In the genomic region with DNA sequence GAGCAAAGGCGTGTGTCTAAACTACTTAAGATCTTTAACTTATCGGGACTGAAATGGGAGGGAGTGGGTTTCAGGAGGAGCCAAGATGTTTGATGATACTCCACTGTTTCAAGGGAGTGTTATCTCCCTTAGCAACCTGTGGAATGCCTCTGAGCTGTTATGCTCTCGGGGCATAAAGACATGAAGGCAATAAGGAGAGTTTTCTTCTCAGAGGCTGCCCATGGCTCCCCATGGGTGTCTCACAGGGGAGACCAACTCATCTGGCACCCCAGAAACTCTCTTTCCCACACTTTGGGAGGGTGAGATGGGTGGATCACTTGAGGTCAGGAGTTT, we compare ENCODE assay signal across 16 cellular contexts.
DNase-seq lines count a peak whose midpoint lies in the region; ATAC-seq and TF ChIP-seq lines count a peak whose summit lies in the region.
"Had no signal": no experiment of that assay in that cellular context is flagged by ENCODE, and none has a peak within 500 bp of the region (broad histone marks: within the 10 kb centered on the region; RNA-seq: fewer than 3 reads in every experiment).

No MANE protein-coding gene starts in this region.

- ATAC-seq in GM23338 = no peak
- ATAC-seq in activated naive CD4-positive, alpha-beta T cell treated with anti-CD3 and anti-CD28 coated beads, Interleukin-2, amount 50 U/mL, for 72 hours = no peak
- ATAC-seq: GM12878 had no signal

- H3K4me1 Mint-ChIP-seq in GM23338 (peaks cover 15% of the 10 kb centered on the region), neural crest cell (peaks cover 6% of the 10 kb centered on the region), type B pancreatic cell (ENCODE audit: unreplicated experiment) (no peaks in the 10 kb centered on the region)
- H3K4me1 Mint-ChIP-seq: CD4-positive, CD25-positive, alpha-beta regulatory T cell had no signal

- H3K9me3 Mint-ChIP-seq in GM23338 (no peaks in the 10 kb centered on the region; the same call in 2 of the 3 replicates), neural crest cell (peaks cover 8% of the 10 kb centered on the region), type B pancreatic cell (peaks cover 5% of the 10 kb centered on the region)
- peaks cover 22 to 30% of the 10 kb centered on the region in 2 donors for H3K9me3 Mint-ChIP-seq in activated naive CD4-positive, alpha-beta T cell treated with anti-CD3 and anti-CD28 coated beads, Interleukin-2, amount 50 U/mL, for 72 hours

- no peaks in the 10 kb centered on the region for H3K4me1 ChIP-seq in GM23338 (ENCODE audit: insufficient read depth)
- peaks cover 17% of the 10 kb centered on the region for H3K4me1 ChIP-seq in ectodermal cell (ENCODE audit: control insufficient read depth, insufficient read depth, low read length)
- H3K4me1 ChIP-seq: BLaER1 treated with 17β-estradiol and CSF1 and Interleukin-3, amounts not matched to agents 10 nM and 100 nM had no signal

- H3K36me3 ChIP-seq in GM23338 (ENCODE audit: insufficient read depth) (no peaks in the 10 kb centered on the region), ectodermal cell (ENCODE audit: control insufficient read depth, insufficient read depth, low read length) (peaks cover 13% of the 10 kb centered on the region)

- DNase-seq in GM23338 (ENCODE audit: low spot score) (no peak), neural crest cell (ENCODE audit: low read depth, low spot score) (no peak), type B pancreatic cell (ENCODE audit: extremely low spot score, unreplicated experiment) (no peak), AG08396 (ENCODE audit: low spot score) (no peak), NCI-H1105 treated with DMSO at 0.1 percent for 48 hours (lab: John Stamatoyannopoulos, UW) (no peak)
- DNase-seq in activated naive CD4-positive, alpha-beta T cell treated with anti-CD3 and anti-CD28 coated beads, Interleukin-2, amount 50 U/mL, for 72 hours (ENCODE audit: low spot score in 2 of 2) = no peak
- DNase-seq: 8988T; Calu3; CD4-positive, CD25-positive, alpha-beta regulatory T cell; DMS79; GM23248; H7; IMR-90 had no signal

- H3K27me3 ChIP-seq in GM23338 (ENCODE audit: insufficient read depth) = no peaks in the 10 kb centered on the region
- no peaks in the 10 kb centered on the region for H3K27me3 ChIP-seq in ectodermal cell (ENCODE audit: control insufficient read depth, insufficient read depth, low read length, poor library complexity, severe bottlenecking)
- H3K27me3 ChIP-seq: BLaER1 treated with 17β-estradiol and CSF1 and Interleukin-3, amounts not matched to agents 10 nM and 100 nM had no signal

- H3K4me3 Mint-ChIP-seq in GM23338 (no peak overlapping the region), neural crest cell (peak overlapping the region; percentile 50), type B pancreatic cell (peak overlapping the region; percentile 13)
- H3K4me3 Mint-ChIP-seq: CD4-positive, CD25-positive, alpha-beta regulatory T cell had no signal

- H3K4me3 ChIP-seq in GM23338 (no peak overlapping the region), ectodermal cell (ENCODE audit: insufficient read depth, low read depth, low read length) (no peak overlapping the region)
- H3K4me3 ChIP-seq: BLaER1 treated with 17β-estradiol and CSF1 and Interleukin-3, amounts not matched to agents 10 nM and 100 nM; GM12878; GM23248 had no signal

- H3K4me2 ChIP-seq in GM23338 = no peak overlapping the region
- H3K4me2 ChIP-seq: BLaER1 treated with 17β-estradiol and CSF1 and Interleukin-3, amounts not matched to agents 10 nM and 100 nM had no signal

- H3K27me3 Mint-ChIP-seq in GM23338 (ENCODE audit: insufficient read depth, low read depth, poor library complexity) = peaks cover 5% of the 10 kb centered on the region
- H3K27me3 Mint-ChIP-seq in neural crest cell (ENCODE audit: low read depth) = no peaks in the 10 kb centered on the region
- no peaks in the 10 kb centered on the region for H3K27me3 Mint-ChIP-seq in type B pancreatic cell
- H3K27me3 Mint-ChIP-seq: CD4-positive, CD25-positive, alpha-beta regulatory T cell had no signal

- H3K27ac Mint-ChIP-seq in GM23338 (no peak overlapping the region), neural crest cell (ENCODE audit: unreplicated experiment) (peak overlapping the region; percentile 97), type B pancreatic cell (no peak overlapping the region)
- H3K27ac Mint-ChIP-seq in activated naive CD4-positive, alpha-beta T cell treated with anti-CD3 and anti-CD28 coated beads, Interleukin-2, amount 50 U/mL, for 72 hours = no peak overlapping the region
- H3K27ac Mint-ChIP-seq: CD4-positive, CD25-positive, alpha-beta regulatory T cell had no signal

- no peaks in the 10 kb centered on the region for H4K20me1 ChIP-seq in GM23338 (replicated peaks; ENCODE audit: insufficient read depth)
- H4K20me1 ChIP-seq: BLaER1 treated with 17β-estradiol and CSF1 and Interleukin-3, amounts not matched to agents 10 nM and 100 nM had no signal

- peak overlapping the region; percentile 66; the same call in 1 of the 2 replicates for H2AFZ ChIP-seq in GM23338
- H2AFZ ChIP-seq: GM23248 had no signal

- H3F3A ChIP-seq in GM23338 (replicated peaks; ENCODE audit: low read depth) = no peaks in the 10 kb centered on the region

- 36 to 37% methylated on average over 3 of the region's 3 CpGs for WGBS in ectodermal cell, 2 experiments

- TF ChIP-seq CTCF in GM23338 (conservative IDR thresholded peaks at IDR 0.05; ENCODE audit: low read depth in 2 of 2) = no peak
- no peak for TF ChIP-seq CTCF in neural crest cell (conservative IDR thresholded peaks at IDR 0.05)
- no peak for TF ChIP-seq CTCF in type B pancreatic cell (conservative IDR thresholded peaks at IDR 0.05)

- no peaks in the 10 kb centered on the region for H3K9me3 ChIP-seq in ectodermal cell (ENCODE audit: control insufficient read depth, low read length)

- no peaks in the 10 kb centered on the region for H3K36me3 Mint-ChIP-seq in GM23338 (ENCODE audit: low read depth)
- peaks cover 21% of the 10 kb centered on the region for H3K36me3 Mint-ChIP-seq in neural crest cell (ENCODE audit: low read depth)
- peaks cover 3% of the 10 kb centered on the region for H3K36me3 Mint-ChIP-seq in type B pancreatic cell
- peaks cover 16 to 37% of the 10 kb centered on the region in 2 donors for H3K36me3 Mint-ChIP-seq in activated naive CD4-positive, alpha-beta T cell treated with anti-CD3 and anti-CD28 coated beads, Interleukin-2, amount 50 U/mL, for 72 hours
- H3K36me3 Mint-ChIP-seq: CD4-positive, CD25-positive, alpha-beta regulatory T cell had no signal

- H3K9me2 ChIP-seq in GM23338 (ENCODE audit: insufficient read depth) = no peaks in the 10 kb centered on the region

- H3K27ac ChIP-seq in GM23338 (ENCODE audit: low read depth) (no peak overlapping the region), ectodermal cell (ENCODE audit: insufficient read depth, low read depth, low read length, poor library complexity, severe bottlenecking) (peak overlapping the region; percentile 92)
- H3K27ac ChIP-seq: BLaER1 treated with 17β-estradiol and CSF1 and Interleukin-3, amounts not matched to agents 10 nM and 100 nM; GM23248 had no signal

- H3K79me2 ChIP-seq in GM23338 (replicated peaks; ENCODE audit: insufficient read depth) = no peaks in the 10 kb centered on the region
